20 cellular contexts compared by ENCODE assay signal in genomic region chr10:130636303-130636702, GRCh38.
"Had no signal": no experiment of that assay in that cellular context is flagged by ENCODE, and none has a peak within 500 bp of the region (broad histone marks: within the 10 kb centered on the region; RNA-seq: fewer than 3 reads in every experiment).

No MANE protein-coding gene starts in this region.

- H3K4me3 ChIP-seq: pancreas, smooth muscle cell, suprapubic skin, thyroid gland had no signal

- DNase-seq: dermis blood vessel endothelial cell; erythroblast; foreskin keratinocyte; hippocampal formation; left colon; left ventricle myocardium superior; natural killer cell; pancreas; right cardiac atrium; stimulated activated CD4-positive, alpha-beta T cell treated with anti-CD3 and anti-CD28 coated beads, Interleukin-2, amount 100 ng/mL, for 48 hours; stimulated activated naive CD4-positive, alpha-beta T cell treated with Interleukin-2 at 50 U/mL for 16 hours; thyroid gland had no signal

- H3K36me3 Mint-ChIP-seq: natural killer cell, type B pancreatic cell had no signal

- H3K27me3 ChIP-seq: foreskin keratinocyte, thyroid gland had no signal

- FAIRE-seq: colon, endothelial cell of umbilical vein, urothelium cell line had no signal

- H3K27ac ChIP-seq: foreskin keratinocyte, pancreas, suprapubic skin, thyroid gland had no signal

- H3K9me3 Mint-ChIP-seq: neural crest cell had no signal

- H3K36me3 ChIP-seq: pancreas, suprapubic skin, thyroid gland had no signal

- H3K4me1 ChIP-seq: foreskin keratinocyte, pancreas, suprapubic skin, thyroid gland had no signal

- H3K4me2 ChIP-seq: smooth muscle cell had no signal

- ATAC-seq: foreskin keratinocyte, left colon, left ventricle myocardium superior, natural killer cell, pancreas, right cardiac atrium had no signal

- H3K9me3 ChIP-seq: pancreas, thyroid gland had no signal

- H3K4me3 Mint-ChIP-seq: natural killer cell, neural crest cell, type B pancreatic cell had no signal

- H3K27ac Mint-ChIP-seq: natural killer cell, progenitor cell of endocrine pancreas, type B pancreatic cell had no signal
